8 cellular contexts compared by ENCODE assay signal in the genomic region with DNA sequence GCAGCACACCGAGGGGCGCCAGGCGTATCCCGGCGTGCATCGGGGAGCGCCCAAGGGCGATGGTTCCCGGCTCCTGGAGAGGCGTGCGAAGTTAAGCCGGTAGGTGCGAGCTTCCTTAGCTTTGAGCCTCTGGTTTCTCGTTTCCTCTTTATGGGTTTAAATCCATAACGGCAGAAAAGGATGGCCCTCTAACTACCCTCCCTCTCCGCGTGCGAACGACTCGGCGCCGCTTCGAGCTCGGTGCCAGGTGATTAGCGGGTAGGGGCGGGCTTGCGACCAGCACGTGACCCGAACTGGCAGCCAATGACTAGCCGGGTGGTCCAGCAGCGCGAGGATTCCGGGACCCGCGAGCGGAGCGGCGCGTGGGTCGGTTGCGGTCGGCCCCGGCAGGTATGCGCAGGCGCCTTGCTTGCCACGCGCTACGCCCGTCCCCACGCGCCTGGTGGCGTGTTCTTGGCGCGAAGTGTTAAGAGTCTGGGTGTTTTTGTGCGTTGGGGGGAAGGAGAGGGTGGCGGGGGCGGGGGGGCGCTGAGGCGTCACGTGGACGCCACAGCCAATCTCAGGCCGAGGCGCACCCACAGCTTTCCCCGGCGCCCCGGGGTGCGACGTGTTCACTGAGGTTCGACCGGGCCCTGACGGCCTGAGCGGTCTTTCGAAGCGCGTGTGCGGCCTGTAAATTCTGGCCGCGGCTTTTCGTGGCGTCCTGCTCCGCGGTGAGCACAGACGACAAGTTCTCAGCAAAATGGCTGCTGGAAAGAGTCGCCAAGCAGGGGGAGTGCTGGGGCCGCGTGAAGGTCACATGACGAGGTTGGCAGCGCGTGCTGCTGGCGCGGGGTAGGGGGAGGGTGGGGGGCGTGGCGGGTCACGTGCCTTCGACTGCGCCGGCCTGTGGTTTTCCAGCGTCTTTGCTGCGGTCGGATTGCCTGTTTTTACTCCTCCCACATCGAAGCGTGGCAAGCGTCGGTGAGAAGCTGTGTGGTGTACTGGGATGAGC. TPM values are rescaled to one million over a fixed set of nuclear protein-coding genes. Genes with fewer than 3 reads are reported as not detected.
DNase-seq lines count a peak whose midpoint lies in the region; ATAC-seq and TF ChIP-seq lines count a peak whose summit lies in the region.

No MANE protein-coding gene starts in this region.

- no peak overlapping the region for H3K27ac ChIP-seq in PC-3 (ENCODE audit: low read length)

- peak overlapping the region; percentile 94 for H2AFZ ChIP-seq in PC-3 (ENCODE audit: low read length)

- peak overlapping the region; percentile 62 for H3K4me3 ChIP-seq in PC-3 (ENCODE audit: low read length)

- peak; percentile 26 for TF ChIP-seq POLR2A in erythroblast (IDR thresholded peaks at IDR 0.05; ENCODE audit: low read length)

- no peaks in the 10 kb centered on the region for H3F3A ChIP-seq in PC-3 (ENCODE audit: low read length, unreplicated experiment)

- H3K9me2 ChIP-seq in PC-3 (replicated peaks; ENCODE audit: low read length) = no peaks in the 10 kb centered on the region

- H3K4me1 ChIP-seq in PC-3 (ENCODE audit: insufficient read depth, low read length) = peaks cover 14% of the 10 kb centered on the region; the same call in 1 of the 2 replicates

- no peaks in the 10 kb centered on the region for H3K9me3 ChIP-seq in PC-3 (ENCODE audit: low read length)

- H3K27me3 ChIP-seq in PC-3 (ENCODE audit: low read length) = no peaks in the 10 kb centered on the region

- no peaks in the 10 kb centered on the region for H3K36me3 Mint-ChIP-seq in activated T-cell treated with anti-CD3 and anti-CD28 coated beads, Interleukin-2, amount 50 U/mL, for 4 hours (ENCODE audit: insufficient read depth)

- POLR2A ChIA-PET in PC-3 (lab: Charles Lee; ENCODE audit: unreplicated experiment) = no interaction called here

- ATAC-seq in PC-3 = peak; percentile 70
- ATAC-seq in activated T-cell treated with anti-CD3 and anti-CD28 coated beads, Interleukin-2, amount 50 U/mL, for 4 hours = peak; percentile 90 to 93
- ATAC-seq in GM19395 (IDR thresholded peaks at IDR 0.05; ENCODE audit: unreplicated experiment) = no peak

- peak overlapping the region; percentile 82 for H3K4me2 ChIP-seq in PC-3 (ENCODE audit: low read length)

- no peak for TF ChIP-seq CTCF in PC-3 (conservative IDR thresholded peaks at IDR 0.05; ENCODE audit: low read depth, low read length)

- no peaks in the 10 kb centered on the region for H3K36me3 ChIP-seq in PC-3 (ENCODE audit: low read depth, low read length)

- peak overlapping the region; percentile 75 for H3K4me3 Mint-ChIP-seq in activated T-cell treated with anti-CD3 and anti-CD28 coated beads, Interleukin-2, amount 50 U/mL, for 4 hours

- peaks cover 9% of the 10 kb centered on the region; the same call in 1 of the 2 replicates for H3K79me2 ChIP-seq in PC-3 (ENCODE audit: low read length)

- no peaks in the 10 kb centered on the region for H4K20me1 ChIP-seq in PC-3 (ENCODE audit: low read length)

- H3K4me1 Mint-ChIP-seq in activated T-cell treated with anti-CD3 and anti-CD28 coated beads, Interleukin-2, amount 50 U/mL, for 4 hours (ENCODE audit: low read depth) = peaks cover 10% of the 10 kb centered on the region

- DNase-seq in DMS153 treated with DMSO at 0.1 percent for 48 hours (lab: John Stamatoyannopoulos, UW; ENCODE audit: unreplicated experiment) (peak; percentile 41), HUDEP-2 (lab: John Stamatoyannopoulos, UW; ENCODE audit: unreplicated experiment in 76 of 76) (peak in 75 of 76 experiments; percentile 68 to 96 (median 88)), PC-3 (peak; percentile 54), erythroblast (lab: John Stamatoyannopoulos, UW) (peak; percentile 86 to 88), mucosa of gallbladder (ENCODE audit: low spot score) (peak; percentile 83)
- peak; percentile 81 for DNase-seq in activated T-cell treated with anti-CD3 and anti-CD28 coated beads, Interleukin-2, amount 50 U/mL, for 4 hours
- DNase-seq in stimulated activated CD8-positive, alpha-beta memory T cell treated with anti-CD3 and anti-CD28 coated beads, Interleukin-15, amount 100 ng/mL, for 48 hours (ENCODE audit: low read depth in 2 of 2) = peak; percentile 64 to 79

- H3K9me3 Mint-ChIP-seq in activated T-cell treated with anti-CD3 and anti-CD28 coated beads, Interleukin-2, amount 50 U/mL, for 4 hours = peaks cover 8% of the 10 kb centered on the region

- BruUV-seq in PC-3 (replicated peaks; lab: Mats Ljungman, UMichigan) = no TSS peak

- intact Hi-C loops in PC-3 (cut with micrococcal nuclease) = loop anchor here (1.0 kb wide), 1 partner anchor 39 kb away; a partner anchor contains a TSS

- CTCF ChIA-PET in PC-3 (lab: Charles Lee) = no interaction called here

- H3K9ac ChIP-seq in PC-3 (ENCODE audit: low read length) = peak overlapping the region; percentile 30

- no peaks in the 10 kb centered on the region for H3K27me3 Mint-ChIP-seq in activated T-cell treated with anti-CD3 and anti-CD28 coated beads, Interleukin-2, amount 50 U/mL, for 4 hours (ENCODE audit: low read depth)

RNA-seq across cellular contexts. Expression of a gene that starts 38.7 kb away (rescaled TPM):
- total RNA-seq in PC-3 (2014; rRNA removed) = 19.0 and 21.2 TPM in 2 replicates
- total RNA-seq in activated T-cell treated with anti-CD3 and anti-CD28 coated beads, Interleukin-2, amount 50 U/mL, for 4 hours = 10 to 100 TPM; 27.9 to 37.3 (median 31.6) TPM
- total RNA-seq in mucosa of gallbladder = 39.4 TPM
